8 cellular contexts compared by ENCODE assay signal in genomic region chr20:41047279-41047974, GRCh38. TPM values are rescaled to one million over a fixed set of nuclear protein-coding genes. Genes with fewer than 3 reads are reported as not detected.
A peak's percentile ranks its signal among the peaks of the same experiment; 100 is the strongest.
DNase-seq lines count a peak whose midpoint lies in the region; ATAC-seq and TF ChIP-seq lines count a peak whose summit lies in the region.

No MANE protein-coding gene starts in this region.

- no peaks in the 10 kb centered on the region for H3K27me3 Mint-ChIP-seq in CD4-positive, alpha-beta T cell
- H3K27me3 Mint-ChIP-seq in naive thymus-derived CD4-positive, alpha-beta T cell, result no peaks in the 10 kb centered on the region

- peaks cover 5% of the 10 kb centered on the region for H3K36me3 Mint-ChIP-seq in CD4-positive, alpha-beta T cell (ENCODE audit: low read depth)
- H3K36me3 Mint-ChIP-seq in naive thymus-derived CD4-positive, alpha-beta T cell, result peaks cover 0 to 23% (median 0%) of the 10 kb centered on the region in 5 donors

- TF ChIP-seq POLR2A in body of pancreas (IDR thresholded peaks at IDR 0.05), result no peak

- H3K4me1 ChIP-seq in adipocyte (ENCODE audit: control insufficient read depth, insufficient read depth, low read length) (peaks cover 64% of the 10 kb centered on the region), body of pancreas (peaks cover 75% of the 10 kb centered on the region)
- H3K4me1 ChIP-seq in naive thymus-derived CD4-positive, alpha-beta T cell (ENCODE audit: control insufficient read depth in 2 of 2, insufficient read depth in 2 of 2, low read length in 2 of 2), result peaks cover 51 to 57% of the 10 kb centered on the region in 2 donors

- H3K27ac ChIP-seq in CD4-positive, alpha-beta T cell (ENCODE audit: low read depth, low read length), result peak overlapping the region; percentile 54
- peak overlapping the region; percentile 62 for H3K27ac ChIP-seq in naive thymus-derived CD4-positive, alpha-beta T cell (ENCODE audit: low read depth, low read length)
- H3K27ac ChIP-seq in body of pancreas, result peak overlapping the region in 2 of 4 donors; percentile 25 to 52

- H3K9me3 Mint-ChIP-seq in CD4-positive, alpha-beta T cell, result no peaks in the 10 kb centered on the region
- no peaks in the 10 kb centered on the region for H3K9me3 Mint-ChIP-seq in naive thymus-derived CD4-positive, alpha-beta T cell

- H3K4me3 Mint-ChIP-seq in CD4-positive, alpha-beta T cell, result peak overlapping the region; percentile 80
- H3K4me3 Mint-ChIP-seq in naive thymus-derived CD4-positive, alpha-beta T cell, result peak overlapping the region; percentile 70 to 93 (median 82)

- intact Hi-C loops in CD4-positive, alpha-beta T cell (cut with DNase I, micrococcal nuclease), result loop anchor here (2.0 to 5.0 kb wide), 2 partner anchors 19 to 45 kb away; partner anchors contain the start of gene TOP1 (in 1 of the 2)
- intact Hi-C loops in naive thymus-derived CD4-positive, alpha-beta T cell (cut with micrococcal nuclease), result loop anchor here (5.0 kb wide), 4 partner anchors 40 to 280 kb away; partner anchors contain the start of gene ZHX3 (in 1 of the 2)
- intact Hi-C loops in body of pancreas (cut with DNase I), result no loop called here

- H3K36me3 ChIP-seq in adipocyte (ENCODE audit: control insufficient read depth, insufficient read depth, low read length, severe bottlenecking), result no peaks in the 10 kb centered on the region
- H3K36me3 ChIP-seq in naive thymus-derived CD4-positive, alpha-beta T cell (ENCODE audit: control insufficient read depth in 2 of 3, insufficient read depth in 3 of 3, low read length in 3 of 3), result no peaks in the 10 kb centered on the region
- no peaks in the 10 kb centered on the region for H3K36me3 ChIP-seq in body of pancreas (replicated peaks in 1 of 2; ENCODE audit: insufficient read depth in 1 of 2, low read depth in 2 of 2)

- CTCF ChIA-PET in CD4-positive, alpha-beta T cell (lab: Charles Lee), result interaction anchor here (0.7 to 0.9 kb wide), 3 partner anchors 9 to 57 kb away, joined by 3 read pairs; no protein-coding TSS in a partner anchor
- CTCF ChIA-PET in naive thymus-derived CD4-positive, alpha-beta T cell (lab: Charles Lee), result interaction anchor here (0.8 to 1.4 kb wide), 3 partner anchors 47 to 64 kb away, joined by 3 to 5 read pairs (median 4); no protein-coding TSS in a partner anchor

- H3K4me3 ChIP-seq in adipocyte (ENCODE audit: low read length) (peak overlapping the region; percentile 60), body of pancreas (no peak overlapping the region)
- H3K4me3 ChIP-seq in naive thymus-derived CD4-positive, alpha-beta T cell (ENCODE audit: low read length), result peak overlapping the region; percentile 29

- ATAC-seq in CD4-positive, alpha-beta T cell (ENCODE audit: poor library complexity), result peak; percentile 21
- ATAC-seq in HG02981 (IDR thresholded peaks at IDR 0.05; ENCODE audit: unreplicated experiment), result peak; percentile 17
- ATAC-seq in naive thymus-derived CD4-positive, alpha-beta T cell, result peak; percentile 4
- no peak for ATAC-seq in body of pancreas
- ATAC-seq in GM18873 (IDR thresholded peaks at IDR 0.05; ENCODE audit: low FRiP score, unreplicated experiment), result no peak
- no peak for ATAC-seq in HG03097 (IDR thresholded peaks at IDR 0.05; ENCODE audit: low FRiP score, unreplicated experiment)

- H3K27me3 ChIP-seq in CD4-positive, alpha-beta T cell (ENCODE audit: control insufficient read depth, insufficient read depth, low read length), result no peaks in the 10 kb centered on the region
- no peaks in the 10 kb centered on the region for H3K27me3 ChIP-seq in adipocyte (replicated peaks; ENCODE audit: control insufficient read depth, insufficient read depth, low read length)
- H3K27me3 ChIP-seq in naive thymus-derived CD4-positive, alpha-beta T cell (ENCODE audit: control insufficient read depth in 2 of 2, insufficient read depth in 2 of 2, low read length in 2 of 2), result no peaks in the 10 kb centered on the region
- no peaks in the 10 kb centered on the region for H3K27me3 ChIP-seq in body of pancreas

- TF ChIP-seq CTCF in CD4-positive, alpha-beta T cell (IDR thresholded peaks at IDR 0.05), result no peak
- TF ChIP-seq CTCF in body of pancreas (IDR thresholded peaks at IDR 0.05), result no peak

- no peak overlapping the region for H3K9ac ChIP-seq in adipocyte (ENCODE audit: low read length)

- H3K4me1 Mint-ChIP-seq in CD4-positive, alpha-beta T cell (ENCODE audit: low read depth), result peaks cover 96% of the 10 kb centered on the region
- peaks cover 69 to 97% (median 93%) of the 10 kb centered on the region in 7 donors for H3K4me1 Mint-ChIP-seq in naive thymus-derived CD4-positive, alpha-beta T cell

- H3K9me3 ChIP-seq in CD4-positive, alpha-beta T cell (ENCODE audit: control insufficient read depth, low read length), result no peaks in the 10 kb centered on the region
- no peaks in the 10 kb centered on the region for H3K9me3 ChIP-seq in adipocyte (ENCODE audit: control insufficient read depth, low read length)
- no peaks in the 10 kb centered on the region for H3K9me3 ChIP-seq in naive thymus-derived CD4-positive, alpha-beta T cell (ENCODE audit: control insufficient read depth in 2 of 3, low read length in 3 of 3)
- no peaks in the 10 kb centered on the region for H3K9me3 ChIP-seq in body of pancreas

- H3K27ac Mint-ChIP-seq in CD4-positive, alpha-beta T cell, result peak overlapping the region; percentile 69
- peak overlapping the region; percentile 74 to 94 (median 84) for H3K27ac Mint-ChIP-seq in naive thymus-derived CD4-positive, alpha-beta T cell

- POLR2A ChIA-PET in CD4-positive, alpha-beta T cell (lab: Charles Lee), result interaction anchor here (1.1 to 2.3 kb wide), 7 partner anchors 9 to 110 kb away, joined by 3 to 11 read pairs (median 5); partner anchors contain the start of gene PLCG1
- POLR2A ChIA-PET in naive thymus-derived CD4-positive, alpha-beta T cell (lab: Charles Lee), result interaction anchor here (0.7 to 3.8 kb wide), 10 partner anchors 9 to 261 kb away, joined by 3 to 29 read pairs (median 4); partner anchors contain the start of gene TOP1

- 63 to 64% methylated on average over 5 of the region's 5 CpGs for WGBS in body of pancreas, 2 donors

- DNase-seq in CD4-positive, alpha-beta T cell, result no peak
- DNase-seq in adipocyte (ENCODE audit: low read depth), result no peak
- DNase-seq in naive thymus-derived CD4-positive, alpha-beta T cell, result no peak
- DNase-seq in body of pancreas, result no peak
- no peak for DNase-seq in COLO829 (ENCODE audit: low spot score)

RNA-seq across cellular contexts. Expression of gene TOP1, which starts 18.8 kb away (rescaled TPM):
- total RNA-seq in CD4-positive, alpha-beta T cell, result 10 to 100 TPM; 37.6 to 41.7 TPM
- total RNA-seq in naive thymus-derived CD4-positive, alpha-beta T cell, result 10 to 100 TPM; 32.0 to 82.8 (median 43.4) TPM
- 10 to 100 TPM; 10.2 to 13.6 TPM for polyA plus RNA-seq in naive thymus-derived CD4-positive, alpha-beta T cell
- total RNA-seq in body of pancreas, result 10 to 100 TPM; 12.2 to 18.5 TPM

Comparison
In these comparisons a context has a peak if more than half of its experiments do, and no peak if none do; other contexts are left out.
1. ATAC-seq: peak in CD4-positive, alpha-beta T cell (single experiment), HG02981 (single experiment) and naive thymus-derived CD4-positive, alpha-beta T cell (single experiment); none in body of pancreas (single experiment), GM18873 (single experiment) and HG03097 (single experiment).
2. H3K4me3 ChIP-seq: peak in adipocyte (single experiment) and naive thymus-derived CD4-positive, alpha-beta T cell (single experiment); none in body of pancreas (0 of 2).